ENCODE assay signal across 1 cellular context in the genomic region with DNA sequence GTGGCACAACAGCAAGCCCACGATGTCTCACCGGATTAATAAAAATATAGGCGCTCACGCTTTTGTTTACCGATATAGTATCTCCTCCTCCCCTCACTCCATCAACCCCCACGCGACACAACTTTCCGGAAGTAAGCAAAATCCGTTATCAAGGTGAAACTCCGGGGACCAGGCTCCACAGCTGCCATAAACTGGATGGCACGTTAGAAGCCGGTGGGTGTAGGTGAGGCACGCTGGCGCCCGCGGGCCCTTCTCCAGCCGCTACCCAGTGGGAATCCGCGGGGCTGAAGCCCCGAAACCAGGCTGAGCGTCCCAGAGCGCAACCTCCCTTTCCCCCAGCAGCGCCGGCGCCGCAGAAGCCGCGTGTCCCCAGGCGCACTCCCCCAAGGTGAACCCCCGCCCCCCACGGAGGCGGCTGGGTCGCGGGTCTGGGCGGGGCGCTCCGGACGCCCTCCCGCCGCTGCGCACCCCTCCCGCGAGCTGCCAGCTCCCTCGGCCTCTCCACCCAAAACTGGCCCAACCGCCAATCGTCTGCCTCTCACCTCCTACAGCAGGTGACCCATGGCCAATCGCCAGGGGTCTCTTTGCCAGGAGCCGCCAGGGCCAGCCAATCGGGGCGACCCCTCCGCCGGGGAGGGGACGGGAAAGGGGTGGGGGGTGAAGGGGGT.
TF ChIP-seq lines count a peak whose summit lies in the region.

No MANE protein-coding gene starts in this region.

TF ChIP-seq in K562, 482 proteins besides CTCF, POLR2A, EP300 and RAD21 (continued from another document and continues in another):
- TF ChIP-seq MAZ (CRISPR knock-in tag; conservative IDR thresholded peaks at IDR 0.05 in 1 of 2, IDR thresholded peaks at IDR 0.05 in 1 of 2) (peak; percentile 96 to 99), HDAC8 (tag; IDR thresholded peaks at IDR 0.05) (no peak), ZNF830 (CRISPR knock-in tag; IDR thresholded peaks at IDR 0.05) (peak; percentile 94), EWSR1 (IDR thresholded peaks at IDR 0.05; ENCODE audit: borderline replicate concordance, low read depth, partially characterized antibody) (no peak), EGR1 (conservative IDR thresholded peaks at IDR 0.05) (peak; percentile 61), TEAD1 (CRISPR knock-in tag; IDR thresholded peaks at IDR 0.05) (0 out of 4 replicates have a peak, but pooled peaks of 1 of the 2 experiments have one; percentile 13), XRCC5 (IDR thresholded peaks at IDR 0.05; ENCODE audit: low read depth, low read length) (no peak), ATF7 (IDR thresholded peaks at IDR 0.05) (peak; percentile 62), ZNF584 (CRISPR knock-in tag; IDR thresholded peaks at IDR 0.05; ENCODE audit: low read depth) (no peak), CREB1 (IDR thresholded peaks at IDR 0.05) (peak; percentile 60), CREB1 (CRISPR knock-in tag; IDR thresholded peaks at IDR 0.05) (peak; percentile 61), ZNF124 (CRISPR knock-in tag; IDR thresholded peaks at IDR 0.05) (no peak), MTA3 (IDR thresholded peaks at IDR 0.05; ENCODE audit: borderline replicate concordance) (peak; percentile 55; the same call in 1 of the 2 replicates), RHOXF2B (CRISPR knock-in tag; conservative IDR thresholded peaks at IDR 0.05) (no peak), FOXK1 (CRISPR knock-in tag; IDR thresholded peaks at IDR 0.05; ENCODE audit: borderline replicate concordance) (no peak), KLF10 (CRISPR knock-in tag; IDR thresholded peaks at IDR 0.05) (no peak), NFRKB (IDR thresholded peaks at IDR 0.05; ENCODE audit: low read depth) (no peak; the same call in none of the 2 replicates), NFYB (IDR thresholded peaks at IDR 0.05; ENCODE audit: extremely low read depth, insufficient read length) (peak; percentile 78), YY1 (IDR thresholded peaks at IDR 0.05; ENCODE audit: borderline replicate concordance in 1 of 3, control insufficient read depth in 1 of 3, extremely low read depth in 1 of 3, insufficient read depth in 3 of 3, insufficient read length in 1 of 3, insufficient replicate concordance in 2 of 3, low read depth in 1 of 3, low read length in 2 of 3) (peak in 1 of 3 experiments; percentile 39), SPI1 (IDR thresholded peaks at IDR 0.05; ENCODE audit: borderline replicate concordance, low read depth, low read length) (0 out of 2 replicates have a peak, but pooled peaks have one; percentile 14), ZNF41 (CRISPR knock-in tag; conservative IDR thresholded peaks at IDR 0.05) (no peak), MAFG (tag; conservative IDR thresholded peaks at IDR 0.05) (no peak), TAF7 (tag; IDR thresholded peaks at IDR 0.05) (no peak), SMARCC2 (IDR thresholded peaks at IDR 0.05; ENCODE audit: low read depth) (no peak), ZNF644 (tag; IDR thresholded peaks at IDR 0.05; ENCODE audit: low read depth) (no peak), CHD2 (IDR thresholded peaks at IDR 0.05; ENCODE audit: low read depth, low read length) (peak; percentile 78), L3MBTL2 (IDR thresholded peaks at IDR 0.05) (peak; percentile 70), EHMT2 (IDR thresholded peaks at IDR 0.05) (no peak), MED1 (CRISPR knock-in tag; IDR thresholded peaks at IDR 0.05; ENCODE audit: borderline replicate concordance) (no peak), ZBTB17 (CRISPR knock-in tag; IDR thresholded peaks at IDR 0.05) (peak; percentile 81), ZNF436 (CRISPR knock-in tag; IDR thresholded peaks at IDR 0.05) (no peak), TSC22D4 (tag; IDR thresholded peaks at IDR 0.05) (no peak), CTBP1 (IDR thresholded peaks at IDR 0.05; ENCODE audit: borderline replicate concordance) (peak; percentile 85; the same call in 1 of the 2 replicates), NELFE (IDR thresholded peaks at IDR 0.05; ENCODE audit: insufficient read depth, insufficient read length) (no peak), SIX5 (IDR thresholded peaks at IDR 0.05; ENCODE audit: borderline replicate concordance in 1 of 2, insufficient read depth in 1 of 2, low read depth in 1 of 2, low read length in 2 of 2) (no peak)
- TF ChIP-seq, protein P1, sequence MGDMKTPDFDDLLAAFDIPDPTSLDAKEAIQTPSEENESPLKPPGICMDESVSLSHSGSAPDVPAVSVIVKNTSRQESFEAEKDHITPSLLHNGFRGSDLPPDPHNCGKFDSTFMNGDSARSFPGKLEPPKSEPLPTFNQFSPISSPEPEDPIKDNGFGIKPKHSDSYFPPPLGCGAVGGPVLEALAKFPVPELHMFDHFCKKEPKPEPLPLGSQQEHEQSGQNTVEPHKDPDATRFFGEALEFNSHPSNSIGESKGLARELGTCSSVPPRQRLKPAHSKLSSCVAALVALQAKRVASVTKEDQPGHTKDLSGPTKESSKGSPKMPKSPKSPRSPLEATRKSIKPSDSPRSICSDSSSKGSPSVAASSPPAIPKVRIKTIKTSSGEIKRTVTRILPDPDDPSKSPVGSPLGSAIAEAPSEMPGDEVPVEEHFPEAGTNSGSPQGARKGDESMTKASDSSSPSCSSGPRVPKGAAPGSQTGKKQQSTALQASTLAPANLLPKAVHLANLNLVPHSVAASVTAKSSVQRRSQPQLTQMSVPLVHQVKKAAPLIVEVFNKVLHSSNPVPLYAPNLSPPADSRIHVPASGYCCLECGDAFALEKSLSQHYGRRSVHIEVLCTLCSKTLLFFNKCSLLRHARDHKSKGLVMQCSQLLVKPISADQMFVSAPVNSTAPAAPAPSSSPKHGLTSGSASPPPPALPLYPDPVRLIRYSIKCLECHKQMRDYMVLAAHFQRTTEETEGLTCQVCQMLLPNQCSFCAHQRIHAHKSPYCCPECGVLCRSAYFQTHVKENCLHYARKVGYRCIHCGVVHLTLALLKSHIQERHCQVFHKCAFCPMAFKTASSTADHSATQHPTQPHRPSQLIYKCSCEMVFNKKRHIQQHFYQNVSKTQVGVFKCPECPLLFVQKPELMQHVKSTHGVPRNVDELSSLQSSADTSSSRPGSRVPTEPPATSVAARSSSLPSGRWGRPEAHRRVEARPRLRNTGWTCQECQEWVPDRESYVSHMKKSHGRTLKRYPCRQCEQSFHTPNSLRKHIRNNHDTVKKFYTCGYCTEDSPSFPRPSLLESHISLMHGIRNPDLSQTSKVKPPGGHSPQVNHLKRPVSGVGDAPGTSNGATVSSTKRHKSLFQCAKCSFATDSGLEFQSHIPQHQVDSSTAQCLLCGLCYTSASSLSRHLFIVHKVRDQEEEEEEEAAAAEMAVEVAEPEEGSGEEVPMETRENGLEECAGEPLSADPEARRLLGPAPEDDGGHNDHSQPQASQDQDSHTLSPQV (IDR thresholded peaks at IDR 0.05), result 0 out of 2 replicates have a peak, but pooled peaks have one; percentile 36
- TF ChIP-seq, protein P2, sequence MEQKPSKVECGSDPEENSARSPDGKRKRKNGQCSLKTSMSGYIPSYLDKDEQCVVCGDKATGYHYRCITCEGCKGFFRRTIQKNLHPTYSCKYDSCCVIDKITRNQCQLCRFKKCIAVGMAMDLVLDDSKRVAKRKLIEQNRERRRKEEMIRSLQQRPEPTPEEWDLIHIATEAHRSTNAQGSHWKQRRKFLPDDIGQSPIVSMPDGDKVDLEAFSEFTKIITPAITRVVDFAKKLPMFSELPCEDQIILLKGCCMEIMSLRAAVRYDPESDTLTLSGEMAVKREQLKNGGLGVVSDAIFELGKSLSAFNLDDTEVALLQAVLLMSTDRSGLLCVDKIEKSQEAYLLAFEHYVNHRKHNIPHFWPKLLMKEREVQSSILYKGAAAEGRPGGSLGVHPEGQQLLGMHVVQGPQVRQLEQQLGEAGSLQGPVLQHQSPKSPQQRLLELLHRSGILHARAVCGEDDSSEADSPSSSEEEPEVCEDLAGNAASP (IDR thresholded peaks at IDR 0.05), result peak; percentile 79
- TF ChIP-seq, protein P3, sequence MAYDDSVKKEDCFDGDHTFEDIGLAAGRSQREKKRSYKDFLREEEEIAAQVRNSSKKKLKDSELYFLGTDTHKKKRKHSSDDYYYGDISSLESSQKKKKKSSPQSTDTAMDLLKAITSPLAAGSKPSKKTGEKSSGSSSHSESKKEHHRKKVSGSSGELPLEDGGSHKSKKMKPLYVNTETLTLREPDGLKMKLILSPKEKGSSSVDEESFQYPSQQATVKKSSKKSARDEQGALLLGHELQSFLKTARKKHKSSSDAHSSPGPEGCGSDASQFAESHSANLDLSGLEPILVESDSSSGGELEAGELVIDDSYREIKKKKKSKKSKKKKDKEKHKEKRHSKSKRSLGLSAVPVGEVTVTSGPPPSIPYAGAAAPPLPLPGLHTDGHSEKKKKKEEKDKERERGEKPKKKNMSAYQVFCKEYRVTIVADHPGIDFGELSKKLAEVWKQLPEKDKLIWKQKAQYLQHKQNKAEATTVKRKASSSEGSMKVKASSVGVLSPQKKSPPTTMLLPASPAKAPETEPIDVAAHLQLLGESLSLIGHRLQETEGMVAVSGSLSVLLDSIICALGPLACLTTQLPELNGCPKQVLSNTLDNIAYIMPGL (CRISPR knock-in tag; IDR thresholded peaks at IDR 0.05), result no peak
- TF ChIP-seq, protein P4, sequence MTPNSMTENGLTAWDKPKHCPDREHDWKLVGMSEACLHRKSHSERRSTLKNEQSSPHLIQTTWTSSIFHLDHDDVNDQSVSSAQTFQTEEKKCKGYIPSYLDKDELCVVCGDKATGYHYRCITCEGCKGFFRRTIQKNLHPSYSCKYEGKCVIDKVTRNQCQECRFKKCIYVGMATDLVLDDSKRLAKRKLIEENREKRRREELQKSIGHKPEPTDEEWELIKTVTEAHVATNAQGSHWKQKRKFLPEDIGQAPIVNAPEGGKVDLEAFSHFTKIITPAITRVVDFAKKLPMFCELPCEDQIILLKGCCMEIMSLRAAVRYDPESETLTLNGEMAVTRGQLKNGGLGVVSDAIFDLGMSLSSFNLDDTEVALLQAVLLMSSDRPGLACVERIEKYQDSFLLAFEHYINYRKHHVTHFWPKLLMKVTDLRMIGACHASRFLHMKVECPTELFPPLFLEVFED (CRISPR knock-in tag; conservative IDR thresholded peaks at IDR 0.05), result no peak
- TF ChIP-seq, protein P5, sequence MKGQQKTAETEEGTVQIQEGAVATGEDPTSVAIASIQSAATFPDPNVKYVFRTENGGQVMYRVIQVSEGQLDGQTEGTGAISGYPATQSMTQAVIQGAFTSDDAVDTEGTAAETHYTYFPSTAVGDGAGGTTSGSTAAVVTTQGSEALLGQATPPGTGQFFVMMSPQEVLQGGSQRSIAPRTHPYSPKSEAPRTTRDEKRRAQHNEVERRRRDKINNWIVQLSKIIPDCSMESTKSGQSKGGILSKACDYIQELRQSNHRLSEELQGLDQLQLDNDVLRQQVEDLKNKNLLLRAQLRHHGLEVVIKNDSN (CRISPR knock-in tag; IDR thresholded peaks at IDR 0.05), result peak; percentile 80
- TF ChIP-seq, protein P6, sequence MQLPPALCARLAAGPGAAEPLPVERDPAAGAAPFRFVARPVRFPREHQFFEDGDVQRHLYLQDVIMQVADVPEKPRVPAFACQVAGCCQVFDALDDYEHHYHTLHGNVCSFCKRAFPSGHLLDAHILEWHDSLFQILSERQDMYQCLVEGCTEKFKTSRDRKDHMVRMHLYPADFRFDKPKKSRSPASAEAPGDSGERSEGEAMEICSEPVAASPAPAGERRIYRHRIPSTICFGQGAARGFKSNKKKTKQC (CRISPR knock-in tag; IDR thresholded peaks at IDR 0.05), result no peak
- TF ChIP-seq, protein P7, sequence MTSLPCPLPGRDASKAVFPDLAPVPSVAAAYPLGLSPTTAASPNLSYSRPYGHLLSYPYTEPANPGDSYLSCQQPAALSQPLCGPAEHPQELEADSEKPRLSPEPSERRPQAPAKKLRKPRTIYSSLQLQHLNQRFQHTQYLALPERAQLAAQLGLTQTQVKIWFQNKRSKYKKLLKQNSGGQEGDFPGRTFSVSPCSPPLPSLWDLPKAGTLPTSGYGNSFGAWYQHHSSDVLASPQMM (CRISPR knock-in tag; IDR thresholded peaks at IDR 0.05), result no peak
- TF ChIP-seq, protein P8, sequence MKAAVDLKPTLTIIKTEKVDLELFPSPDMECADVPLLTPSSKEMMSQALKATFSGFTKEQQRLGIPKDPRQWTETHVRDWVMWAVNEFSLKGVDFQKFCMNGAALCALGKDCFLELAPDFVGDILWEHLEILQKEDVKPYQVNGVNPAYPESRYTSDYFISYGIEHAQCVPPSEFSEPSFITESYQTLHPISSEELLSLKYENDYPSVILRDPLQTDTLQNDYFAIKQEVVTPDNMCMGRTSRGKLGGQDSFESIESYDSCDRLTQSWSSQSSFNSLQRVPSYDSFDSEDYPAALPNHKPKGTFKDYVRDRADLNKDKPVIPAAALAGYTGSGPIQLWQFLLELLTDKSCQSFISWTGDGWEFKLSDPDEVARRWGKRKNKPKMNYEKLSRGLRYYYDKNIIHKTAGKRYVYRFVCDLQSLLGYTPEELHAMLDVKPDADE (conservative IDR thresholded peaks at IDR 0.05; ENCODE audit: control insufficient read depth, low read depth, low read length), result peak; percentile 86
- TF ChIP-seq, protein P9, sequence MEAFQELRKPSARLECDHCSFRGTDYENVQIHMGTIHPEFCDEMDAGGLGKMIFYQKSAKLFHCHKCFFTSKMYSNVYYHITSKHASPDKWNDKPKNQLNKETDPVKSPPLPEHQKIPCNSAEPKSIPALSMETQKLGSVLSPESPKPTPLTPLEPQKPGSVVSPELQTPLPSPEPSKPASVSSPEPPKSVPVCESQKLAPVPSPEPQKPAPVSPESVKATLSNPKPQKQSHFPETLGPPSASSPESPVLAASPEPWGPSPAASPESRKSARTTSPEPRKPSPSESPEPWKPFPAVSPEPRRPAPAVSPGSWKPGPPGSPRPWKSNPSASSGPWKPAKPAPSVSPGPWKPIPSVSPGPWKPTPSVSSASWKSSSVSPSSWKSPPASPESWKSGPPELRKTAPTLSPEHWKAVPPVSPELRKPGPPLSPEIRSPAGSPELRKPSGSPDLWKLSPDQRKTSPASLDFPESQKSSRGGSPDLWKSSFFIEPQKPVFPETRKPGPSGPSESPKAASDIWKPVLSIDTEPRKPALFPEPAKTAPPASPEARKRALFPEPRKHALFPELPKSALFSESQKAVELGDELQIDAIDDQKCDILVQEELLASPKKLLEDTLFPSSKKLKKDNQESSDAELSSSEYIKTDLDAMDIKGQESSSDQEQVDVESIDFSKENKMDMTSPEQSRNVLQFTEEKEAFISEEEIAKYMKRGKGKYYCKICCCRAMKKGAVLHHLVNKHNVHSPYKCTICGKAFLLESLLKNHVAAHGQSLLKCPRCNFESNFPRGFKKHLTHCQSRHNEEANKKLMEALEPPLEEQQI (IDR thresholded peaks at IDR 0.05), result no peak
- TF ChIP-seq, protein P10, sequence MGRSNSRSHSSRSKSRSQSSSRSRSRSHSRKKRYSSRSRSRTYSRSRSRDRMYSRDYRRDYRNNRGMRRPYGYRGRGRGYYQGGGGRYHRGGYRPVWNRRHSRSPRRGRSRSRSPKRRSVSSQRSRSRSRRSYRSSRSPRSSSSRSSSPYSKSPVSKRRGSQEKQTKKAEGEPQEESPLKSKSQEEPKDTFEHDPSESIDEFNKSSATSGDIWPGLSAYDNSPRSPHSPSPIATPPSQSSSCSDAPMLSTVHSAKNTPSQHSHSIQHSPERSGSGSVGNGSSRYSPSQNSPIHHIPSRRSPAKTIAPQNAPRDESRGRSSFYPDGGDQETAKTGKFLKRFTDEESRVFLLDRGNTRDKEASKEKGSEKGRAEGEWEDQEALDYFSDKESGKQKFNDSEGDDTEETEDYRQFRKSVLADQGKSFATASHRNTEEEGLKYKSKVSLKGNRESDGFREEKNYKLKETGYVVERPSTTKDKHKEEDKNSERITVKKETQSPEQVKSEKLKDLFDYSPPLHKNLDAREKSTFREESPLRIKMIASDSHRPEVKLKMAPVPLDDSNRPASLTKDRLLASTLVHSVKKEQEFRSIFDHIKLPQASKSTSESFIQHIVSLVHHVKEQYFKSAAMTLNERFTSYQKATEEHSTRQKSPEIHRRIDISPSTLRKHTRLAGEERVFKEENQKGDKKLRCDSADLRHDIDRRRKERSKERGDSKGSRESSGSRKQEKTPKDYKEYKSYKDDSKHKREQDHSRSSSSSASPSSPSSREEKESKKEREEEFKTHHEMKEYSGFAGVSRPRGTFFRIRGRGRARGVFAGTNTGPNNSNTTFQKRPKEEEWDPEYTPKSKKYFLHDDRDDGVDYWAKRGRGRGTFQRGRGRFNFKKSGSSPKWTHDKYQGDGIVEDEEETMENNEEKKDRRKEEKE (IDR thresholded peaks at IDR 0.05; ENCODE audit: borderline replicate concordance in 1 of 2, control insufficient read depth in 1 of 2, low read depth in 2 of 2, low read length in 1 of 2), result peak in 1 of 2 experiments; percentile 61; a peak in 1 of 4 replicates
